Comparison of ENCODE assay signal across 15 cellular contexts in the genomic region with DNA sequence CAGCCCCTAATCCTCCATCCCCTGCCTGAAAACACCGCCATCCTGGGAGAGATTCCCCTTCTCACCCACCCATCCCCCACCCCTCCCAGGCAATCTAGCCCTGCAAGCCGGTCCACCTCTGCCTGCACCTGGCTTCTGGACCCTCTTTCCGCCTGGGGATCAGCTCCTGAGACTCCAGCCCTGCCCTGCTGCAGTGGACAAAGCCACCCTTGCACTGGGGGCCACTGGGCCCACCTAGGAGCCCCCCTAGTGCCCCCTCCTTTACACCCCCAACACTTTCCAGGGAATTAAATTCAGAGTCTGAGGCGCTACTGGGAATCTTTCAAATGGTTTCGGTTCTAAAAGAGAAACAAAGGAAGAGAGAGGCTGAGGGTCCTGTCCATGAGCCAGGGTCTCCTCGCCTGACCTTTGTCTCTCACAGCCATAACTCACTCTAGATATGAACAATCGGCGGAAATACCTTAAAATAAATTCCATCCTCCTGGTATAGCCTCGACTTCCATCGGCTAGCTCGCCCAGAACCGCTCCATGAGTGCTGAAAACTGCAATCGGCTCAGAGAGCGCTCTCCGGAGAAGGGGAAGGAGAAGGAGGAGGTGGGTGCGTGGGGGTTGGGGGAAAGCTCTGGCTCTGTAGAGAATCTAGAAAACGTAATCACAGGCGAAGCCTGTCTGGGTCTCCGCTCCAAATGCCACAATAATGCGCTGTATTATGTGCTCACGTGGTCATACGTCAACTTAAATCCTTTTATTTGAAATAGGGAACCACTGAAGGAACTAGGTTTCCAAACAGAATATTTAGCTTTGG. TPM values are rescaled to one million over a fixed set of nuclear protein-coding genes. Genes with fewer than 3 reads are reported as not detected.
DNase-seq lines count a peak whose midpoint lies in the region; ATAC-seq, FAIRE-seq and TF ChIP-seq lines count a peak whose summit lies in the region.
"Had no signal": no experiment of that assay in that cellular context is flagged by ENCODE, and none has a peak within 500 bp of the region (broad histone marks: within the 10 kb centered on the region; RNA-seq: fewer than 3 reads in every experiment).

No MANE protein-coding gene starts in this region.

- WGBS in H1 (ENCODE audit: extremely low coverage in 1 of 2, insufficient coverage in 1 of 2, insufficient read length in 1 of 2, insufficient replicate concordance in 2 of 2, low coverage in 1 of 2, low lambda C conversion rate in 2 of 2, missing lambda C conversion rate in 1 of 2), 2 experiments: 13% methylated on average over 21 of the region's 22 CpGs; no CpG with 5 or more reads in 1 of the 2 experiments
- 34 to 58% methylated on average over 22 of the region's 22 CpGs for WGBS in lung, 2 donors
- WGBS in thymus: 90% methylated on average over 22 of the region's 22 CpGs

- TF ChIP-seq POLR2A in Peyer's patch (IDR thresholded peaks at IDR 0.05) (no peak), H1 (IDR thresholded peaks at IDR 0.05; ENCODE audit: control extremely low read depth in 1 of 2, low read depth in 2 of 2, low read length in 2 of 2) (no peak)

- H3K27ac ChIP-seq in Peyer's patch (peak overlapping the region; percentile 23 to 93 (median 72)), H1 (ENCODE audit: low read depth, low read length) (no peak overlapping the region), lung (ENCODE audit: low read depth in 1 of 2, low read length in 1 of 2) (peak overlapping the region in 1 of 2 donors; percentile 75), thymus (ENCODE audit: low read depth) (peak overlapping the region; percentile 61)
- H3K27ac ChIP-seq: KMS-11 had no signal

- TF ChIP-seq EP300 in H1 (IDR thresholded peaks at IDR 0.05; ENCODE audit: borderline replicate concordance in 1 of 2, low read depth in 2 of 2, low read length in 2 of 2): no peak

- 0 out of 2 replicates have a peak overlapping the region, but pooled peaks have one; percentile 16 for H2AK5ac ChIP-seq in H1 (ENCODE audit: low read depth, low read length)

- no peak overlapping the region for H2BK5ac ChIP-seq in H1 (ENCODE audit: low read depth, low read length)

- no peak for TF ChIP-seq CTCF in Peyer's patch (IDR thresholded peaks at IDR 0.05)
- TF ChIP-seq CTCF in H1 (IDR thresholded peaks at IDR 0.05; ENCODE audit: control extremely low read depth in 1 of 3, insufficient read depth in 1 of 3, low read depth in 1 of 3, low read length in 3 of 3): no peak
- no peak for TF ChIP-seq CTCF in lung (IDR thresholded peaks at IDR 0.05; ENCODE audit: control extremely low read depth, extremely low read depth)

- TF ChIP-seq RAD21 in H1 (IDR thresholded peaks at IDR 0.05 in 1 of 2, conservative IDR thresholded peaks at IDR 0.05 in 1 of 2; ENCODE audit: low read depth in 2 of 2, low read length in 2 of 2): no peak

- no peak overlapping the region for H3K9ac ChIP-seq in H1 (replicated peaks in 1 of 4; ENCODE audit: extremely low read depth in 1 of 4, low read depth in 3 of 4, low read length in 3 of 4)
- H3K9ac ChIP-seq: KMS-11 had no signal

- H3K4me3 ChIP-seq in Peyer's patch (peak overlapping the region in 2 of 4 donors; percentile 54 to 60), H1 (ENCODE audit: extremely low read depth in 1 of 4, insufficient read depth in 2 of 4, low read depth in 3 of 4, low read length in 4 of 4) (no peak overlapping the region), lung (peak overlapping the region; percentile 33), thymus (ENCODE audit: low read length) (no peak overlapping the region)

- no peaks in the 10 kb centered on the region for H3K79me2 ChIP-seq in H1 (ENCODE audit: control insufficient read depth in 1 of 2, insufficient read depth in 2 of 2, low read length in 2 of 2)

- POLR2A ChIA-PET in H1 (lab: Charles Lee; ENCODE audit: partially characterized antibody): interaction anchor here (1.3 kb wide), 1 partner anchor 12 kb away, joined by 5 read pairs; no protein-coding TSS in a partner anchor

- H2BK20ac ChIP-seq in H1 (ENCODE audit: low read length): no peak overlapping the region

- peaks cover 0 to 72% (median under 1%) of the 10 kb centered on the region in 4 donors for H3K4me1 ChIP-seq in Peyer's patch
- H3K4me1 ChIP-seq in H1 (replicated peaks in 1 of 4; ENCODE audit: control insufficient read depth in 3 of 4, insufficient read depth in 4 of 4, low read length in 3 of 4): peaks cover 0 to 6% (median 1%) of the 10 kb centered on the region in 4 experiments; a peak in 4 of 7 replicates
- peaks cover 0 to 1% of the 10 kb centered on the region in 2 donors for H3K4me1 ChIP-seq in lung (ENCODE audit: control insufficient read depth in 2 of 2, insufficient read depth in 2 of 2, low read length in 2 of 2)
- H3K4me1 ChIP-seq in thymus (ENCODE audit: control insufficient read depth, insufficient read depth, low read length): no peaks in the 10 kb centered on the region

- H3K9me3 ChIP-seq in Peyer's patch (no peaks in the 10 kb centered on the region), H1 (ENCODE audit: insufficient read depth in 2 of 2, low read depth in 1 of 2, low read length in 1 of 2) (no peaks in the 10 kb centered on the region), lung (ENCODE audit: control insufficient read depth in 2 of 2, insufficient read depth in 1 of 2, low read length in 1 of 2) (peaks cover 0 to 2% of the 10 kb centered on the region in 2 donors), thymus (ENCODE audit: control insufficient read depth) (no peaks in the 10 kb centered on the region)

- ATAC-seq in lung (ENCODE audit: insufficient read depth, low FRiP score) (no peak), HG02870 (IDR thresholded peaks at IDR 0.05; ENCODE audit: unreplicated experiment) (no peak), GM18870 (IDR thresholded peaks at IDR 0.05; ENCODE audit: unreplicated experiment) (no peak)
- ATAC-seq: activated naive CD8-positive, alpha-beta T cell treated with anti-CD3 and anti-CD28 coated beads, Interleukin-2, amount 50 U/mL, for 24 hours had no signal

- H4K20me1 ChIP-seq in H1 (replicated peaks in 1 of 2; ENCODE audit: control insufficient read depth in 1 of 2, insufficient read depth in 2 of 2, low read length in 2 of 2): peaks cover 24 to 35% of the 10 kb centered on the region in 2 experiments

- H3K14ac ChIP-seq in H1 (ENCODE audit: insufficient read length): no peak overlapping the region

- H3K79me1 ChIP-seq in H1 (ENCODE audit: low read depth, low read length): no peaks in the 10 kb centered on the region

- no peak overlapping the region for H4K91ac ChIP-seq in H1 (replicated peaks; ENCODE audit: insufficient read length, low read length)

- H2BK12ac ChIP-seq in H1 (ENCODE audit: low read depth, low read length): 0 out of 2 replicates have a peak overlapping the region, but pooled peaks have one; percentile 27

- H3K23me2 ChIP-seq in H1 (ENCODE audit: low read depth, low read length): no peaks in the 10 kb centered on the region; the same call in 1 of the 2 replicates

- no peak overlapping the region for H3K23ac ChIP-seq in H1 (ENCODE audit: insufficient read length)

- CTCF ChIA-PET in H1 (lab: Charles Lee; ENCODE audit: partially characterized antibody): interaction anchor here (0.8 to 4.8 kb wide), 8 partner anchors 9 to 340 kb away, joined by 3 to 33 read pairs (median 3); a partner anchor contains a TSS

- no peak overlapping the region for H3K4ac ChIP-seq in H1 (replicated peaks; ENCODE audit: insufficient read length, low read depth, low read length)

- no peak overlapping the region for H4K5ac ChIP-seq in H1 (ENCODE audit: insufficient read length, low read depth, low read length)

- DNase-seq in Peyer's patch: no peak
- DNase-seq in H1 (ENCODE audit: low read depth in 1 of 2, low spot score in 2 of 2): peak in 1 of 2 experiments; percentile 50
- DNase-seq in lung (ENCODE audit: low spot score): no peak
- DNase-seq in GM19240 (ENCODE audit: insufficient read length, low spot score): no peak
- no peak for DNase-seq in NCI-H345 treated with DMSO at 0.1 percent for 48 hours (lab: John Stamatoyannopoulos, UW; ENCODE audit: unreplicated experiment)
- DNase-seq: activated naive CD8-positive, alpha-beta T cell treated with anti-CD3 and anti-CD28 coated beads, Interleukin-2, amount 50 U/mL, for 24 hours; Calu3; NCI-H2081; retina had no signal

- no peak for FAIRE-seq in H1 (lab: Jason Lieb, UNC)
- FAIRE-seq: islet of Langerhans had no signal

- H2AFZ ChIP-seq in H1 (ENCODE audit: low read length): no peak overlapping the region

- H3K18ac ChIP-seq in H1 (ENCODE audit: extremely low read depth, low read length): no peak overlapping the region

- H3K4me2 ChIP-seq in H1 (ENCODE audit: insufficient read depth in 1 of 2, low read depth in 2 of 2, low read length in 2 of 2): peak overlapping the region in 1 of 2 experiments; percentile 20; a peak in 1 of 4 replicates
- H3K4me2 ChIP-seq: KMS-11 had no signal

- no peak overlapping the region for H4K8ac ChIP-seq in H1 (ENCODE audit: extremely low read depth, insufficient read depth, low read length)

- H2BK15ac ChIP-seq in H1 (ENCODE audit: low read length): no peak overlapping the region

- H3K27me3 ChIP-seq in Peyer's patch (no peaks in the 10 kb centered on the region), H1 (replicated peaks in 1 of 4; ENCODE audit: control insufficient read depth in 3 of 4, extremely low read depth in 1 of 4, insufficient read depth in 3 of 4, low read length in 3 of 4) (peaks cover 97 to 99% (median 98%) of the 10 kb centered on the region in 4 experiments), lung (ENCODE audit: control insufficient read depth, insufficient read depth) (no peaks in the 10 kb centered on the region), thymus (ENCODE audit: control insufficient read depth, insufficient read depth) (no peaks in the 10 kb centered on the region)

- no peaks in the 10 kb centered on the region for H3K36me3 ChIP-seq in Peyer's patch
- no peaks in the 10 kb centered on the region; a peak in 1 of 8 replicates for H3K36me3 ChIP-seq in H1 (ENCODE audit: control insufficient read depth in 2 of 4, insufficient read depth in 4 of 4, low read length in 3 of 4)
- H3K36me3 ChIP-seq in lung (ENCODE audit: control insufficient read depth in 2 of 2, insufficient read depth in 2 of 2, low read length in 2 of 2): no peaks in the 10 kb centered on the region
- H3K36me3 ChIP-seq in thymus (ENCODE audit: control insufficient read depth, insufficient read depth): no peaks in the 10 kb centered on the region

- no peak overlapping the region for H3K56ac ChIP-seq in H1 (replicated peaks; ENCODE audit: insufficient read length, low read depth, low read length)

- H2BK120ac ChIP-seq in H1 (replicated peaks; ENCODE audit: low read depth, low read length): no peak overlapping the region

RNA-seq across cellular contexts. Expression of a gene that starts 12.7 kb away (rescaled TPM):
- total RNA-seq in Peyer's patch (10 to 100 TPM in 1 of 4 donors, 1 to 10 TPM in 3; 2.6 to 11.5 (median 5.9) TPM), lung (1 to 10 TPM; 2.7 to 4.4 TPM)
- total RNA-seq in H1 (2021; fragmentation: NEBNext Ultra II Directional; extraction: Animal tissue kit (Norgen Biotek cat#: 25700)): not detected in 2 replicates
- polyA plus RNA-seq in H1 (2011; rRNA removed) (not detected in 2 replicates), lung (1 to 10 TPM; 3.8 to 6.0 TPM), thymus (3.0 TPM)
- polyA plus RNA-seq in H1 (2011; cell fraction: cytosol; rRNA removed): not detected
- polyA plus RNA-seq in H1 (2011; cell fraction: nucleus; rRNA removed): not detected
- not detected in 4 replicates for polyA plus RNA-seq in H1 (2012, experiment 1 of 2)
- polyA plus RNA-seq in H1 (2012, experiment 2 of 2): not detected
- not detected for polyA plus RNA-seq in H1 (2013, experiment 1 of 2)
- not detected for polyA plus RNA-seq in H1 (2013, experiment 2 of 2)
- polyA minus RNA-seq in H1 (2011; rRNA and poly(A)+ RNA removed): not detected in 2 replicates
- polyA minus RNA-seq in H1 (2011; cell fraction: cytosol; rRNA and poly(A)+ RNA removed): not detected
- not detected for polyA minus RNA-seq in H1 (2011; cell fraction: nucleus; rRNA and poly(A)+ RNA removed)

RNA-seq across cellular contexts. Expression of a gene that starts 15.4 kb away (rescaled TPM):
- total RNA-seq in Peyer's patch (10 to 100 TPM in 1 of 4 donors, 1 to 10 TPM in 3; 4.7 to 24.8 (median 8.9) TPM), lung (1 to 10 TPM; 1.7 to 3.4 TPM)
- total RNA-seq in H1 (2021; fragmentation: NEBNext Ultra II Directional; extraction: Animal tissue kit (Norgen Biotek cat#: 25700)): not detected in 2 replicates
- polyA plus RNA-seq in H1 (2011; rRNA removed) (not detected in 2 replicates), lung (1 to 10 TPM in 1 of 2 donors, under 1 TPM in 1; 0.44 to 1.2 TPM), thymus (3.9 TPM)
- not detected for polyA plus RNA-seq in H1 (2011; cell fraction: cytosol; rRNA removed)
- not detected for polyA plus RNA-seq in H1 (2011; cell fraction: nucleus; rRNA removed)
- not detected in 4 replicates for polyA plus RNA-seq in H1 (2012, experiment 1 of 2)
- not detected for polyA plus RNA-seq in H1 (2012, experiment 2 of 2)
- not detected for polyA plus RNA-seq in H1 (2013, experiment 1 of 2)
- polyA plus RNA-seq in H1 (2013, experiment 2 of 2): not detected
- polyA minus RNA-seq in H1 (2011; rRNA and poly(A)+ RNA removed): not detected in 2 replicates
- not detected for polyA minus RNA-seq in H1 (2011; cell fraction: cytosol; rRNA and poly(A)+ RNA removed)
- polyA minus RNA-seq in H1 (2011; cell fraction: nucleus; rRNA and poly(A)+ RNA removed): not detected
- total RNA-seq: T-helper 2 cell treated with Interferon-gamma antibody and Interleukin-4, amounts not matched to agents 100 ng/mL and 5 ng/mL, for 36 hours had no signal

RNA-seq across cellular contexts. Expression of a gene that starts 22.1 kb away (rescaled TPM):
- total RNA-seq in Peyer's patch (1 to 10 TPM; 1.7 to 5.3 (median 1.9) TPM), lung (under 1 TPM; 0.31 to 0.37 TPM)
- total RNA-seq in H1 (2021; fragmentation: NEBNext Ultra II Directional; extraction: Animal tissue kit (Norgen Biotek cat#: 25700)): not detected in 2 replicates
- polyA plus RNA-seq in H1 (2011; rRNA removed) (not detected in 2 replicates), lung (under 1 TPM; 0.06 to 0.33 TPM), thymus (0.71 TPM)
- not detected for polyA plus RNA-seq in H1 (2011; cell fraction: cytosol; rRNA removed)
- polyA plus RNA-seq in H1 (2011; cell fraction: nucleus; rRNA removed): not detected
- polyA plus RNA-seq in H1 (2012, experiment 1 of 2): not detected in 4 replicates
- polyA plus RNA-seq in H1 (2012, experiment 2 of 2): not detected
- not detected for polyA plus RNA-seq in H1 (2013, experiment 1 of 2)
- 0.06 TPM for polyA plus RNA-seq in H1 (2013, experiment 2 of 2)
- polyA minus RNA-seq in H1 (2011; rRNA and poly(A)+ RNA removed): not detected in 2 replicates
- polyA minus RNA-seq in H1 (2011; cell fraction: cytosol; rRNA and poly(A)+ RNA removed): not detected
- polyA minus RNA-seq in H1 (2011; cell fraction: nucleus; rRNA and poly(A)+ RNA removed): not detected

RNA-seq across cellular contexts. Expression of a gene that starts 25.6 kb away (rescaled TPM):
- total RNA-seq in Peyer's patch (10 to 100 TPM in 3 of 4 donors, 1 to 10 TPM in 1; 8.3 to 24.3 (median 20.1) TPM), lung (10 to 100 TPM; 20.9 to 61.9 TPM)
- not detected in 2 replicates for total RNA-seq in H1 (2021; fragmentation: NEBNext Ultra II Directional; extraction: Animal tissue kit (Norgen Biotek cat#: 25700))
- polyA plus RNA-seq in H1 (2011; rRNA removed) (not detected in 2 replicates), lung (1 to 10 TPM; 9.2 to 9.5 TPM), thymus (0.43 TPM)
- not detected for polyA plus RNA-seq in H1 (2011; cell fraction: cytosol; rRNA removed)
- polyA plus RNA-seq in H1 (2011; cell fraction: nucleus; rRNA removed): not detected
- polyA plus RNA-seq in H1 (2012, experiment 1 of 2): not detected in 4 replicates
- not detected for polyA plus RNA-seq in H1 (2012, experiment 2 of 2)
- polyA plus RNA-seq in H1 (2013, experiment 1 of 2): not detected
- polyA plus RNA-seq in H1 (2013, experiment 2 of 2): not detected
- polyA minus RNA-seq in H1 (2011; rRNA and poly(A)+ RNA removed): not detected in 2 replicates
- not detected for polyA minus RNA-seq in H1 (2011; cell fraction: cytosol; rRNA and poly(A)+ RNA removed)
- not detected for polyA minus RNA-seq in H1 (2011; cell fraction: nucleus; rRNA and poly(A)+ RNA removed)
- total RNA-seq: T-helper 2 cell treated with Interferon-gamma antibody and Interleukin-4, amounts not matched to agents 100 ng/mL and 5 ng/mL, for 36 hours had no signal

RNA-seq across cellular contexts. Expression of a gene that starts 29.7 kb away (rescaled TPM):
- total RNA-seq in Peyer's patch (10 to 100 TPM; 18.7 to 45.0 (median 30.7) TPM), lung (1 to 10 TPM; 4.7 to 7.7 TPM)
- total RNA-seq in H1 (2021; fragmentation: NEBNext Ultra II Directional; extraction: Animal tissue kit (Norgen Biotek cat#: 25700)): not detected in 2 replicates
- polyA plus RNA-seq in H1 (2011; rRNA removed) (not detected in 2 replicates), lung (under 1 TPM; 0.49 to 0.94 TPM), thymus (0.09 TPM)
- not detected for polyA plus RNA-seq in H1 (2011; cell fraction: cytosol; rRNA removed)
- not detected for polyA plus RNA-seq in H1 (2011; cell fraction: nucleus; rRNA removed)
- polyA plus RNA-seq in H1 (2012, experiment 1 of 2): not detected in 4 replicates
- polyA plus RNA-seq in H1 (2012, experiment 2 of 2): not detected
- not detected for polyA plus RNA-seq in H1 (2013, experiment 1 of 2)
- polyA plus RNA-seq in H1 (2013, experiment 2 of 2): not detected
- polyA minus RNA-seq in H1 (2011; rRNA and poly(A)+ RNA removed): not detected in 2 replicates
- polyA minus RNA-seq in H1 (2011; cell fraction: cytosol; rRNA and poly(A)+ RNA removed): not detected
- not detected for polyA minus RNA-seq in H1 (2011; cell fraction: nucleus; rRNA and poly(A)+ RNA removed)
- total RNA-seq: T-helper 2 cell treated with Interferon-gamma antibody and Interleukin-4, amounts not matched to agents 100 ng/mL and 5 ng/mL, for 36 hours had no signal
